Comparison of ENCODE assay signal across 1 cellular context in genomic region chr3:39346785-39347585, GRCh38.
A peak's percentile ranks its signal among the peaks of the same experiment; 100 is the strongest.
TF ChIP-seq lines count a peak whose summit lies in the region.

No MANE protein-coding gene starts in this region.

TF ChIP-seq in H1, 55 proteins besides CTCF, POLR2A, EP300 and RAD21:
- TF ChIP-seq MAFK (IDR thresholded peaks at IDR 0.05; ENCODE audit: low read depth, low read length) (no peak), BACH1 (IDR thresholded peaks at IDR 0.05; ENCODE audit: low read length) (no peak), CTBP2 (IDR thresholded peaks at IDR 0.05; ENCODE audit: borderline replicate concordance, insufficient read depth, insufficient read length, low read length) (no peak), POU5F1 (IDR thresholded peaks at IDR 0.05; ENCODE audit: low read depth, low read length) (0 out of 2 replicates have a peak, but pooled peaks have one; percentile 48), ATF3 (IDR thresholded peaks at IDR 0.05; ENCODE audit: insufficient read depth, low read depth, low read length) (no peak), EZH2 (IDR thresholded peaks at IDR 0.05; ENCODE audit: low read depth, low read length, severe bottlenecking) (no peak), BCL11A (IDR thresholded peaks at IDR 0.05; ENCODE audit: low read depth in 2 of 2, low read length in 2 of 2) (no peak), YY1 (IDR thresholded peaks at IDR 0.05; ENCODE audit: low read depth, low read length) (no peak), TBP (IDR thresholded peaks at IDR 0.05; ENCODE audit: low read depth, low read length) (no peak)
